8 cellular contexts compared by ENCODE assay signal in genomic region chr16:2540912-2541311, GRCh38. TPM values are rescaled to one million over a fixed set of nuclear protein-coding genes. Genes with fewer than 3 reads are reported as not detected.
DNase-seq lines count a peak whose midpoint lies in the region; ATAC-seq and TF ChIP-seq lines count a peak whose summit lies in the region.
"Not testable (repeated sequence)": the region's sequence is repeated elsewhere in the genome, so short reads cannot be mapped to it uniquely, and the experiment has no call there.
"Had no signal": no experiment of that assay in that cellular context is flagged by ENCODE, and none has a peak within 500 bp of the region (broad histone marks: within the 10 kb centered on the region; RNA-seq: fewer than 3 reads in every experiment).

No MANE protein-coding gene starts in this region.

- H3K36me3 Mint-ChIP-seq in Calu3 (ENCODE audit: insufficient read depth, unreplicated experiment), result peaks cover 41% of the 10 kb centered on the region
- not testable (repeated sequence) for H3K36me3 Mint-ChIP-seq in activated CD8-positive, alpha-beta T cell treated with anti-CD3 and anti-CD28 coated beads for 36 hours (ENCODE audit: low read depth); activated naive CD8-positive, alpha-beta T cell; immature natural killer cell; osteocyte (ENCODE audit: unreplicated experiment)

- POLR2A ChIA-PET in activated CD8-positive, alpha-beta T cell treated with anti-CD3 and anti-CD28 coated beads for 36 hours (lab: Charles Lee), result not testable (repeated sequence)

- CTCF ChIA-PET in Calu3 (lab: Charles Lee); activated CD8-positive, alpha-beta T cell treated with anti-CD3 and anti-CD28 coated beads for 36 hours (lab: Charles Lee): not testable (repeated sequence)

- not testable (repeated sequence) for H3K27ac Mint-ChIP-seq in Calu3 (ENCODE audit: unreplicated experiment)
- H3K27ac Mint-ChIP-seq in activated CD8-positive, alpha-beta T cell treated with anti-CD3 and anti-CD28 coated beads for 36 hours, result peak overlapping the region; percentile 64
- H3K27ac Mint-ChIP-seq in activated naive CD8-positive, alpha-beta T cell, result peak overlapping the region; percentile 28
- H3K27ac Mint-ChIP-seq in immature natural killer cell, result peak overlapping the region in 5 of 6 donors; percentile 40 to 80 (median 57)
- peak overlapping the region; percentile 11 for H3K27ac Mint-ChIP-seq in osteocyte (ENCODE audit: unreplicated experiment)

- TF ChIP-seq CTCF in Calu3 (IDR thresholded peaks at IDR 0.05; ENCODE audit: unreplicated experiment); activated CD8-positive, alpha-beta T cell treated with anti-CD3 and anti-CD28 coated beads for 36 hours (IDR thresholded peaks at IDR 0.05); osteocyte (IDR thresholded peaks at IDR 0.05): not testable (repeated sequence)

- H3K4me3 Mint-ChIP-seq in Calu3 (ENCODE audit: low read depth, unreplicated experiment) (peak overlapping the region; percentile 36), immature natural killer cell (peak overlapping the region in 2 of 5 donors; percentile 39 to 45)
- not testable (repeated sequence) for H3K4me3 Mint-ChIP-seq in activated CD8-positive, alpha-beta T cell treated with anti-CD3 and anti-CD28 coated beads for 36 hours; osteocyte (ENCODE audit: unreplicated experiment)
- peak overlapping the region; percentile 54 for H3K4me3 Mint-ChIP-seq in activated naive CD8-positive, alpha-beta T cell

- not testable (repeated sequence) for H3K27me3 Mint-ChIP-seq in Calu3 (ENCODE audit: unreplicated experiment); activated CD8-positive, alpha-beta T cell treated with anti-CD3 and anti-CD28 coated beads for 36 hours; activated naive CD8-positive, alpha-beta T cell; immature natural killer cell (ENCODE audit: low read depth in 3 of 3); osteocyte (ENCODE audit: unreplicated experiment)

- H3K4me1 Mint-ChIP-seq in Calu3 (ENCODE audit: low read depth, unreplicated experiment), result peaks cover 38% of the 10 kb centered on the region
- H3K4me1 Mint-ChIP-seq in activated CD8-positive, alpha-beta T cell treated with anti-CD3 and anti-CD28 coated beads for 36 hours (ENCODE audit: low read depth), result peaks cover 36% of the 10 kb centered on the region
- H3K4me1 Mint-ChIP-seq in activated naive CD8-positive, alpha-beta T cell (ENCODE audit: low read depth), result peaks cover 38% of the 10 kb centered on the region
- peaks cover 48 to 55% of the 10 kb centered on the region in 2 donors for H3K4me1 Mint-ChIP-seq in immature natural killer cell
- H3K4me1 Mint-ChIP-seq in osteocyte (ENCODE audit: unreplicated experiment), result peaks cover 41% of the 10 kb centered on the region

- BruUV-seq in Calu3 (replicated peaks; lab: Mats Ljungman, UMichigan), result not testable (repeated sequence)

- DNase-seq in Calu3; activated CD8-positive, alpha-beta T cell treated with anti-CD3 and anti-CD28 coated beads for 36 hours; immature natural killer cell; osteocyte (ENCODE audit: extremely low spot score, unreplicated experiment): not testable (repeated sequence)
- DNase-seq in MV-4-11 (lab: John Stamatoyannopoulos, UW) (peak; percentile 53), SKM-1 (lab: John Stamatoyannopoulos, UW; ENCODE audit: unreplicated experiment) (peak; percentile 12)

- intact Hi-C loops in Calu3 (cut with micrococcal nuclease; ENCODE audit: unreplicated experiment); activated CD8-positive, alpha-beta T cell treated with anti-CD3 and anti-CD28 coated beads for 36 hours (cut with micrococcal nuclease): not testable (repeated sequence)

- ATAC-seq in activated CD8-positive, alpha-beta T cell treated with anti-CD3 and anti-CD28 coated beads for 36 hours, result not testable (repeated sequence)

- not testable (repeated sequence) for H3K9me3 Mint-ChIP-seq in Calu3 (ENCODE audit: low read depth, unreplicated experiment); activated CD8-positive, alpha-beta T cell treated with anti-CD3 and anti-CD28 coated beads for 36 hours; activated naive CD8-positive, alpha-beta T cell (ENCODE audit: low read depth); immature natural killer cell; osteocyte (ENCODE audit: unreplicated experiment)

RNA-seq across cellular contexts. Expression of gene PDPK1, which starts 3.1 kb away (rescaled TPM):
- 57.4 and 62.4 TPM in 2 replicates for total RNA-seq in Calu3 (2022)
- 10 to 100 TPM; 32.4 to 33.9 TPM for total RNA-seq in activated CD8-positive, alpha-beta T cell treated with anti-CD3 and anti-CD28 coated beads for 36 hours
- 10 to 100 TPM; 26.3 to 48.8 (median 27.1) TPM for polyA plus RNA-seq in immature natural killer cell
- total RNA-seq in osteocyte, result 44.9 and 45.8 TPM in 2 replicates

RNA-seq across cellular contexts. Expression of gene CEMP1, which starts 9.7 kb away (rescaled TPM):
- total RNA-seq in Calu3 (2022), result 0.86 and 0.90 TPM in 2 replicates
- not detected for total RNA-seq in activated CD8-positive, alpha-beta T cell treated with anti-CD3 and anti-CD28 coated beads for 36 hours
- 1 to 10 TPM in 2 of 3 donors, under 1 TPM in 1; 0.90 to 3.0 (median 3.0) TPM for polyA plus RNA-seq in immature natural killer cell
- total RNA-seq in osteocyte, result not detected in 2 replicates
- total RNA-seq: M059J had no signal

RNA-seq across cellular contexts. Expression of gene AMDHD2, which starts 20.7 kb away (rescaled TPM):
- total RNA-seq in Calu3 (2022), result 60.2 and 65.1 TPM in 2 replicates
- total RNA-seq in activated CD8-positive, alpha-beta T cell treated with anti-CD3 and anti-CD28 coated beads for 36 hours, result 10 to 100 TPM; 28.2 to 29.0 TPM
- polyA plus RNA-seq in immature natural killer cell, result 10 to 100 TPM; 13.7 to 18.6 (median 13.9) TPM
- total RNA-seq in osteocyte, result 52.5 and 56.6 TPM in 2 replicates

RNA-seq across cellular contexts. Expression of gene ATP6V0C, which starts 27.2 kb away (rescaled TPM):
- 260 and 262 TPM in 2 replicates for total RNA-seq in Calu3 (2022)
- 10 to 100 TPM; 85.9 to 88.6 TPM for total RNA-seq in activated CD8-positive, alpha-beta T cell treated with anti-CD3 and anti-CD28 coated beads for 36 hours
- 100 to 1,000 TPM in 1 of 3 donors, 10 to 100 TPM in 2; 70.9 to 116 (median 90.8) TPM for polyA plus RNA-seq in immature natural killer cell
- 208 and 211 TPM in 2 replicates for total RNA-seq in osteocyte
